ENCODE assay signal across 19 cellular contexts in the genomic region with DNA sequence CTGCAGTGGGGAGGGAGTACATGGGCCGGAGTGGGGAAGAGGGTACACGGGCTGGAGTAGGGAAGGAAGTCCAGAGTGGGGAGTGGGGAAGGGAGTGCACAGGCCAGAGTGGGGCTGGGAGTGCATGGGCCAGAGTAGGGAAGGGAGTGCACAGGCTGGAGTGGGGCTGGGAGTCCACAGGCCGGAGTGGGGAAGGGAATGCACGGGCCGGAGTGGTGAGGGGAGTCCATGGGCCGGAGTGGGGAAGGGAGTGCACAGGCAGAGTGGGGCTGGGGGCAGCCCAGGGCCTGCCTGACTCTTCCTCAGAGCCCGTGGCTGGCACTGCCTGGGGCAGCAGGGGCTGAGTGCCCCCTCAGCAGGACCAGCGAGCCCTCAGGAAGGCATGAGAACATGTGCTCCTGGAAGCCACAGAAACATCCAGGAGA. TPM values are rescaled to one million over a fixed set of nuclear protein-coding genes. Genes with fewer than 3 reads are reported as not detected.
"Had no signal": no experiment of that assay in that cellular context is flagged by ENCODE, and none has a peak within 500 bp of the region (broad histone marks: within the 10 kb centered on the region; RNA-seq: fewer than 3 reads in every experiment).

No MANE protein-coding gene starts in this region.

- H3K27me3 ChIP-seq: colonic mucosa, gastrocnemius medialis, pancreas, right lobe of liver, tibial nerve had no signal

- H3K27ac ChIP-seq: colonic mucosa, gastrocnemius medialis, left ventricle myocardium inferior, pancreas, right lobe of liver, tibial nerve, VCaP had no signal

- ATAC-seq: gastrocnemius medialis, mucosa of descending colon, T-helper 17 cell had no signal

- H3K36me3 ChIP-seq: colonic mucosa, gastrocnemius medialis, left ventricle myocardium inferior, pancreas, right lobe of liver, tibial nerve had no signal

- H3K9me3 Mint-ChIP-seq: activated naive CD8-positive, alpha-beta T cell treated with anti-CD3 and anti-CD28 coated beads, Interleukin-2, amount 10 ng/mL, durations not matched to agents 7 days and 5 days had no signal

- H3K9me3 ChIP-seq: colonic mucosa, gastrocnemius medialis, left ventricle myocardium inferior, mucosa of descending colon, pancreas, right lobe of liver had no signal

- H3K36me3 Mint-ChIP-seq: activated naive CD8-positive, alpha-beta T cell treated with anti-CD3 and anti-CD28 coated beads, Interleukin-2, amount 10 ng/mL, durations not matched to agents 7 days and 5 days; brain; naive B cell had no signal

- DNase-seq: activated CD4-positive, alpha-beta T cell treated with anti-CD3 and anti-CD28 coated beads, Interleukin-2, amount 50 U/mL, for 4 hours; activated naive CD4-positive, alpha-beta T cell treated with Interleukin-2 at 50 U/mL for 16 hours; activated naive CD8-positive, alpha-beta T cell treated with anti-CD3 and anti-CD28 coated beads, Interleukin-2, amount 10 ng/mL, durations not matched to agents 7 days and 5 days; activated T-cell treated with anti-CD3 and anti-CD28 coated beads for 4 hours; central memory CD4-positive, alpha-beta T cell; colonic mucosa; gastrocnemius medialis; left ventricle myocardium inferior; mucosa of descending colon; naive B cell; right lobe of liver; stimulated activated naive CD4-positive, alpha-beta T cell; substantia nigra; T-helper 17 cell had no signal

- H3K4me1 Mint-ChIP-seq: activated naive CD8-positive, alpha-beta T cell treated with anti-CD3 and anti-CD28 coated beads, Interleukin-2, amount 10 ng/mL, durations not matched to agents 7 days and 5 days; naive B cell; T-helper 17 cell had no signal

- H3K4me3 ChIP-seq: colonic mucosa, gastrocnemius medialis, left ventricle myocardium inferior, mucosa of descending colon, pancreas, right lobe of liver, tibial nerve had no signal

- H3K4me1 ChIP-seq: colonic mucosa, gastrocnemius medialis, left ventricle myocardium inferior, pancreas, right lobe of liver, tibial nerve had no signal

- FAIRE-seq: pancreas had no signal

- H3K27ac Mint-ChIP-seq: activated naive CD8-positive, alpha-beta T cell treated with anti-CD3 and anti-CD28 coated beads, Interleukin-2, amount 10 ng/mL, durations not matched to agents 7 days and 5 days; naive B cell; T-helper 17 cell had no signal

- H3K4me3 Mint-ChIP-seq: activated naive CD8-positive, alpha-beta T cell treated with anti-CD3 and anti-CD28 coated beads, Interleukin-2, amount 10 ng/mL, durations not matched to agents 7 days and 5 days; brain; naive B cell; T-helper 17 cell had no signal

- H3K27me3 Mint-ChIP-seq: activated naive CD8-positive, alpha-beta T cell treated with anti-CD3 and anti-CD28 coated beads, Interleukin-2, amount 10 ng/mL, durations not matched to agents 7 days and 5 days had no signal

RNA-seq across cellular contexts. Expression of gene KLF15, which starts 40.7 kb away (rescaled TPM):
- total RNA-seq: epithelial cell of proximal tubule had no signal
